1 cellular context compared by ENCODE assay signal in the genomic region with DNA sequence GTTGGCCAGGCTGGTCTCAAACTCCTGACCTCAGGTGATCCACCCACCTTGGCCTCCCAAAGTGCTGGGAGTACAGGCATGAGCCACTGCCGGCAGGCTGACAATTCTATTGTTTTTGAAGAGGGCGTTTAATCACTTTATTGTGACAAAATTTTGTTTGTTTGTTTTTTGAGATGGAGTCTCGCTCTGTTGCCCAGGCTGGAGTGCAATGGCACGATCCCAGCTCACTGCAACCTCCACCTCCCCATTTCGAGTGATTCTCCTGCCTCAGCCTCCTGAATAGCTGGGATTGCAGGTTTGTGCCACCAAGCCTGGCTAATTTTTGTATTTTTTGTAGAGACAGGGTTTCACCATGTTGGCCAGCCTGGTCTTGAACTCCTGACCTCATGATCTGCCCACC.
TF ChIP-seq lines count a peak whose summit lies in the region.

No MANE protein-coding gene starts in this region.

TF ChIP-seq in HepG2, 621 proteins besides CTCF, POLR2A, EP300 and RAD21:
- TF ChIP-seq ZNF121 (CRISPR knock-in tag; IDR thresholded peaks at IDR 0.05) (peak; percentile 63; the same call in 1 of the 2 replicates), ZNF460 (CRISPR knock-in tag; IDR thresholded peaks at IDR 0.05; ENCODE audit: borderline replicate concordance) (peak; percentile 82; the same call in 1 of the 2 replicates)
